In genomic region chr2:174666786-174667369, GRCh38 we compare ENCODE assay signal across 2 cellular contexts.
TF ChIP-seq lines count a peak whose summit lies in the region.

No MANE protein-coding gene starts in this region.

TF ChIP-seq in liver, 16 proteins besides CTCF, POLR2A, EP300 and RAD21 (continued from another document):
- TF ChIP-seq REST (IDR thresholded peaks at IDR 0.05): no peak
- TF ChIP-seq, protein P1, sequence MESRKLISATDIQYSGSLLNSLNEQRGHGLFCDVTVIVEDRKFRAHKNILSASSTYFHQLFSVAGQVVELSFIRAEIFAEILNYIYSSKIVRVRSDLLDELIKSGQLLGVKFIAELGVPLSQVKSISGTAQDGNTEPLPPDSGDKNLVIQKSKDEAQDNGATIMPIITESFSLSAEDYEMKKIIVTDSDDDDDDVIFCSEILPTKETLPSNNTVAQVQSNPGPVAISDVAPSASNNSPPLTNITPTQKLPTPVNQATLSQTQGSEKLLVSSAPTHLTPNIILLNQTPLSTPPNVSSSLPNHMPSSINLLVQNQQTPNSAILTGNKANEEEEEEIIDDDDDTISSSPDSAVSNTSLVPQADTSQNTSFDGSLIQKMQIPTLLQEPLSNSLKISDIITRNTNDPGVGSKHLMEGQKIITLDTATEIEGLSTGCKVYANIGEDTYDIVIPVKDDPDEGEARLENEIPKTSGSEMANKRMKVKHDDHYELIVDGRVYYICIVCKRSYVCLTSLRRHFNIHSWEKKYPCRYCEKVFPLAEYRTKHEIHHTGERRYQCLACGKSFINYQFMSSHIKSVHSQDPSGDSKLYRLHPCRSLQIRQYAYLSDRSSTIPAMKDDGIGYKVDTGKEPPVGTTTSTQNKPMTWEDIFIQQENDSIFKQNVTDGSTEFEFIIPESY (IDR thresholded peaks at IDR 0.05): no peak
- no peak for TF ChIP-seq HNF4A (conservative IDR thresholded peaks at IDR 0.05)

TF ChIP-seq in HepG2, 621 proteins besides CTCF, POLR2A, EP300 and RAD21 (continued from another document):
- TF ChIP-seq UBTF (CRISPR knock-in tag; IDR thresholded peaks at IDR 0.05) (no peak), CHD2 (IDR thresholded peaks at IDR 0.05; ENCODE audit: low read depth, low read length) (no peak), ZNF589 (CRISPR knock-in tag; conservative IDR thresholded peaks at IDR 0.05) (no peak), TEAD3 (CRISPR knock-in tag; optimal IDR thresholded peaks at IDR 0.05; ENCODE audit: borderline replicate concordance) (no peak), TAF15 (IDR thresholded peaks at IDR 0.05; ENCODE audit: low read depth, low read length, poor library complexity, severe bottlenecking) (no peak)
